Comparison of ENCODE assay signal across 22 cellular contexts in genomic region chr5:160187091-160187490, GRCh38. TPM values are rescaled to one million over a fixed set of nuclear protein-coding genes. Genes with fewer than 3 reads are reported as not detected.
A peak's percentile ranks its signal among the peaks of the same experiment; 100 is the strongest.
DNase-seq lines count a peak whose midpoint lies in the region; ATAC-seq and TF ChIP-seq lines count a peak whose summit lies in the region.
"Had no signal": no experiment of that assay in that cellular context is flagged by ENCODE, and none has a peak within 500 bp of the region (broad histone marks: within the 10 kb centered on the region; RNA-seq: fewer than 3 reads in every experiment).

No MANE protein-coding gene starts in this region.

- TF ChIP-seq CTCF in RWPE1 (conservative IDR thresholded peaks at IDR 0.05; ENCODE audit: low read depth), result no peak
- TF ChIP-seq CTCF in osteoblast (IDR thresholded peaks at IDR 0.05; ENCODE audit: extremely low read depth, low read depth, low read length), result no peak

- in situ Hi-C loops in GM23248 (cut with MboI), result no loop called here

- POLR2A ChIA-PET in RWPE1 (lab: Yijun Ruan, JAX; ENCODE audit: low non-redundant PET), result no interaction called here

- H3K79me2 ChIP-seq in GM23248 (ENCODE audit: insufficient read depth) (no peaks in the 10 kb centered on the region), osteoblast (ENCODE audit: insufficient read depth, low read length) (no peaks in the 10 kb centered on the region)

- no peaks in the 10 kb centered on the region for H3K36me3 ChIP-seq in GM23248 (ENCODE audit: low read depth)
- no peaks in the 10 kb centered on the region for H3K36me3 ChIP-seq in osteoblast (ENCODE audit: insufficient read depth, low read length)
- H3K36me3 ChIP-seq: brain microvascular endothelial cell, esophagus muscularis mucosa, neutrophil had no signal

- H3K4me2 ChIP-seq in GM23248 (ENCODE audit: unreplicated experiment), result no peak overlapping the region
- H3K4me2 ChIP-seq in osteoblast (ENCODE audit: insufficient read depth, low read length), result no peak overlapping the region

- 69 to 75% methylated on average over 5 of the region's 5 CpGs for WGBS in GM23248 (ENCODE audit: low coverage in 1 of 2, low lambda C conversion rate in 2 of 2, missing lambda C conversion rate in 2 of 2), 2 experiments

- no peaks in the 10 kb centered on the region for H3K9me2 ChIP-seq in GM23248 (ENCODE audit: insufficient read depth)

- H3K27ac ChIP-seq in GM23248 (no peak overlapping the region), RWPE1 (peak overlapping the region; percentile 74; the same call in 1 of the 2 replicates), osteoblast (ENCODE audit: low read depth, low read length) (no peak overlapping the region)
- H3K27ac ChIP-seq: esophagus muscularis mucosa, neutrophil had no signal

- no peaks in the 10 kb centered on the region; the same call in 1 of the 2 replicates for H3F3A ChIP-seq in GM23248 (ENCODE audit: insufficient read depth)

- H3K4me3 ChIP-seq in GM23248, result no peak overlapping the region
- H3K4me3 ChIP-seq in osteoblast (ENCODE audit: insufficient read depth, low read length), result no peak overlapping the region

- no peak overlapping the region for H2AFZ ChIP-seq in GM23248
- H2AFZ ChIP-seq in osteoblast (ENCODE audit: low read length), result no peak overlapping the region

- H3K27me3 ChIP-seq in GM23248 (replicated peaks; ENCODE audit: insufficient read depth) (no peaks in the 10 kb centered on the region), osteoblast (ENCODE audit: insufficient read depth, low read length) (no peaks in the 10 kb centered on the region)
- H3K27me3 ChIP-seq: brain microvascular endothelial cell, esophagus muscularis mucosa had no signal

- H3K9me3 ChIP-seq in GM23248 (ENCODE audit: low read depth) (no peaks in the 10 kb centered on the region), osteoblast (ENCODE audit: low read depth, low read length) (no peaks in the 10 kb centered on the region)
- H3K9me3 ChIP-seq: esophagus muscularis mucosa, neutrophil had no signal

- CTCF ChIA-PET in RWPE1 (lab: Yijun Ruan, JAX), result interaction anchor here (1.6 kb wide), 1 partner anchor 12 kb away, joined by 5 read pairs; no protein-coding TSS in a partner anchor

- H3K4me1 ChIP-seq in GM23248 (ENCODE audit: insufficient read depth), result peaks cover 10% of the 10 kb centered on the region
- peaks cover 16% of the 10 kb centered on the region for H3K4me1 ChIP-seq in osteoblast (ENCODE audit: insufficient read depth, low read length)

- ATAC-seq in GM21367 (IDR thresholded peaks at IDR 0.05; ENCODE audit: unreplicated experiment), result no peak
- ATAC-seq: left cardiac atrium had no signal

- no peak overlapping the region for H3K9ac ChIP-seq in GM23248

- DNase-seq in GM23248, result peak; percentile 13
- DNase-seq in RWPE1 (ENCODE audit: low spot score), result no peak
- peak; percentile 29 for DNase-seq in fibroblast of peridontal ligament (ENCODE audit: extremely low read depth)
- DNase-seq in osteoblast (ENCODE audit: insufficient read length, low spot score, missing footprints), result peak; percentile 59
- DNase-seq in kidney glomerular epithelial cell (lab: John Stamatoyannopoulos, UW), result no peak
- DNase-seq in activated T-cell treated with anti-CD3 and anti-CD28 coated beads, Interleukin-2, amount 50 U/mL, for 1 hour, result no peak
- DNase-seq: activated CD4-positive, alpha-beta T cell treated with anti-CD3 and anti-CD28 coated beads for 48 hours; activated naive CD8-positive, alpha-beta T cell treated with anti-CD3 and anti-CD28 coated beads for 36 hours; brain microvascular endothelial cell; effector memory CD4-positive, alpha-beta T cell; left cardiac atrium; midbrain; NCI-H1105 treated with DMSO at 0.1 percent for 48 hours; NCI-H2081 treated with DMSO at 0.1 percent for 48 hours; Right ventricle myocardium superior; small intestine; stimulated activated CD4-positive, alpha-beta T cell treated with anti-CD3 and anti-CD28 coated beads, Interleukin-2, amount 100 ng/mL, for 24 hours; stimulated activated naive CD4-positive, alpha-beta T cell treated with Interleukin-2 at 50 U/mL for 16 hours had no signal

- H4K20me1 ChIP-seq in GM23248 (ENCODE audit: insufficient read depth), result no peaks in the 10 kb centered on the region
- no peaks in the 10 kb centered on the region for H4K20me1 ChIP-seq in osteoblast (ENCODE audit: insufficient read depth, low read length)

RNA-seq across cellular contexts. Expression of gene FABP6, which starts 42.2 kb away (rescaled TPM):
- total RNA-seq in GM23248 (2014; rRNA removed; shearing (Covaris generic)), result not detected in 2 replicates
- not detected in 2 replicates for polyA plus RNA-seq in GM23248 (2016; fragmentation: Nextera tagmentation; extraction: Ambion mirVana)
- not detected in 2 replicates for total RNA-seq in osteoblast
- total RNA-seq: activated naive CD8-positive, alpha-beta T cell treated with anti-CD3 and anti-CD28 coated beads for 36 hours; esophagus muscularis mucosa; HepG2 had no signal

Comparison
In these comparisons a context has a peak if more than half of its experiments do, and no peak if none do; other contexts are left out.
1. DNase-seq: peak in GM23248 (single experiment), fibroblast of peridontal ligament (single experiment) and osteoblast (single experiment); none in RWPE1 (single experiment), kidney glomerular epithelial cell (single experiment) and activated T-cell treated with anti-CD3 and anti-CD28 coated beads, Interleukin-2, amount 50 U/mL, for 1 hour (single experiment).